In genomic region chr14:78967111-78967809, GRCh38 we compare ENCODE assay signal across 25 cellular contexts.
A peak's percentile ranks its signal among the peaks of the same experiment; 100 is the strongest.
DNase-seq lines count a peak whose midpoint lies in the region; ATAC-seq, FAIRE-seq and TF ChIP-seq lines count a peak whose summit lies in the region.
"Had no signal": no experiment of that assay in that cellular context is flagged by ENCODE, and none has a peak within 500 bp of the region (broad histone marks: within the 10 kb centered on the region; RNA-seq: fewer than 3 reads in every experiment).

No MANE protein-coding gene starts in this region.

- H3K4me1 ChIP-seq in endothelial cell of umbilical vein (ENCODE audit: control insufficient read depth, extremely low read depth, insufficient read depth, low read length): peaks cover 33% of the 10 kb centered on the region
- H3K4me1 ChIP-seq: left ventricle myocardium inferior, vagina had no signal

- DNase-seq in EH (ENCODE audit: low read depth) (peak; percentile 92), RPMI7951 (ENCODE audit: low read depth) (peak; percentile 14), endothelial cell of umbilical vein (ENCODE audit: low read depth, low spot score) (peak; percentile 56), pulmonary artery endothelial cell (ENCODE audit: low read depth, low spot score) (peak; percentile 32), Right ventricle myocardium inferior (ENCODE audit: missing footprints) (no peak)
- DNase-seq in activated CD8-positive, alpha-beta memory T cell treated with anti-CD3 and anti-CD28 coated beads for 24 hours: no peak
- no peak for DNase-seq in naive thymus-derived CD8-positive, alpha-beta T cell
- DNase-seq: activated CD4-positive, alpha-beta T cell treated with anti-CD3 and anti-CD28 coated beads, Interleukin-2, amount 10 ng/mL, durations not matched to agents 7 days and 5 days; activated gamma-delta T cell treated with Interleukin-2 at 50 U/mL for 16 hours; aorta; cortex of kidney; GF-D8; left ventricle myocardium inferior; MM.1S; NCI-H187 treated with DMSO at 0.1 percent for 48 hours; NK-92 treated with Interleukin-12 subunit alpha and Interleukin-12 subunit beta, amount 100 ng/mL, for 24 hours; sigmoid colon; substantia nigra had no signal

- no peaks in the 10 kb centered on the region for H3K9me3 ChIP-seq in endothelial cell of umbilical vein (replicated peaks; ENCODE audit: control insufficient read depth, insufficient read depth, low read length)
- H3K9me3 ChIP-seq: BLaER1, left ventricle myocardium inferior, sigmoid colon, vagina had no signal

- no peaks in the 10 kb centered on the region for H4K20me1 ChIP-seq in endothelial cell of umbilical vein (replicated peaks; ENCODE audit: control insufficient read depth, extremely low read depth, insufficient read depth, low read length)
- H4K20me1 ChIP-seq: BLaER1 had no signal

- H3K79me2 ChIP-seq in endothelial cell of umbilical vein (ENCODE audit: control insufficient read depth, insufficient read depth, low read length): no peaks in the 10 kb centered on the region

- H3K27me3 ChIP-seq in endothelial cell of umbilical vein (ENCODE audit: control insufficient read depth in 2 of 2, insufficient read depth in 2 of 2, low read length in 2 of 2): no peaks in the 10 kb centered on the region
- H3K27me3 ChIP-seq: BLaER1, sigmoid colon, vagina had no signal

- no peaks in the 10 kb centered on the region for H3K36me3 Mint-ChIP-seq in naive thymus-derived CD8-positive, alpha-beta T cell

- POLR2A ChIA-PET in endothelial cell of umbilical vein (lab: Charles Lee): no interaction called here
- POLR2A ChIA-PET in naive thymus-derived CD8-positive, alpha-beta T cell (lab: Charles Lee): no interaction called here

- peaks cover 0 to 2% (median 0%) of the 10 kb centered on the region in 9 donors for H3K9me3 Mint-ChIP-seq in naive thymus-derived CD8-positive, alpha-beta T cell
- H3K9me3 Mint-ChIP-seq: activated CD4-positive, alpha-beta T cell treated with anti-CD3 and anti-CD28 coated beads, Interleukin-2, amount 10 ng/mL, durations not matched to agents 7 days and 5 days had no signal

- no peak for TF ChIP-seq CTCF in endothelial cell of umbilical vein (IDR thresholded peaks at IDR 0.05; ENCODE audit: extremely low read depth in 1 of 2, insufficient read depth in 1 of 2, low read depth in 1 of 2, low read length in 2 of 2)

- no peak overlapping the region for H3K4me3 ChIP-seq in endothelial cell of umbilical vein (replicated peaks in 1 of 3; ENCODE audit: insufficient read depth in 1 of 3, low read depth in 1 of 3, low read length in 3 of 3)
- H3K4me3 ChIP-seq: BLaER1, left ventricle myocardium inferior, sigmoid colon, vagina had no signal

- TF ChIP-seq POLR2A in endothelial cell of umbilical vein (IDR thresholded peaks at IDR 0.05; ENCODE audit: low read depth, low read length): no peak

- H3K9ac ChIP-seq in endothelial cell of umbilical vein (replicated peaks; ENCODE audit: extremely low read depth, insufficient read depth, low read length): peak overlapping the region; percentile 8
- H3K9ac ChIP-seq: BLaER1 had no signal

- peak overlapping the region; percentile 60 for H3K27ac ChIP-seq in endothelial cell of umbilical vein (ENCODE audit: insufficient read depth, low read depth, low read length)
- H3K27ac ChIP-seq: BLaER1, epithelial cell of prostate, left ventricle myocardium inferior, RWPE1, sigmoid colon, vagina had no signal

- peaks cover 3 to 28% (median 11%) of the 10 kb centered on the region in 5 donors for H3K27me3 Mint-ChIP-seq in naive thymus-derived CD8-positive, alpha-beta T cell

- peak overlapping the region; percentile 26 for H2AFZ ChIP-seq in endothelial cell of umbilical vein (ENCODE audit: low read depth, low read length)

- CTCF ChIA-PET in endothelial cell of umbilical vein (lab: Charles Lee): interaction anchor here (1.1 to 3.2 kb wide), 7 partner anchors 8 to 1896 kb away, joined by 3 to 18 read pairs (median 8); no protein-coding TSS in a partner anchor

- no peaks in the 10 kb centered on the region for H3K4me1 Mint-ChIP-seq in naive thymus-derived CD8-positive, alpha-beta T cell
- H3K4me1 Mint-ChIP-seq: activated CD4-positive, alpha-beta T cell treated with anti-CD3 and anti-CD28 coated beads, Interleukin-2, amount 10 ng/mL, durations not matched to agents 7 days and 5 days had no signal

- BruUV-seq in endothelial cell of umbilical vein (replicated peaks; lab: Mats Ljungman, UMichigan): TSS peak; percentile 8

- H3K27ac Mint-ChIP-seq in naive thymus-derived CD8-positive, alpha-beta T cell: no peak overlapping the region
- H3K27ac Mint-ChIP-seq: activated CD4-positive, alpha-beta T cell treated with anti-CD3 and anti-CD28 coated beads, Interleukin-2, amount 10 ng/mL, durations not matched to agents 7 days and 5 days had no signal

- no peaks in the 10 kb centered on the region for H3K36me3 ChIP-seq in endothelial cell of umbilical vein (ENCODE audit: control insufficient read depth in 2 of 2, extremely low read depth in 1 of 2, insufficient read depth in 2 of 2, low read length in 2 of 2)
- H3K36me3 ChIP-seq: BLaER1, left ventricle myocardium inferior, sigmoid colon, vagina had no signal

- peak overlapping the region; percentile 64 for H3K4me2 ChIP-seq in endothelial cell of umbilical vein (ENCODE audit: insufficient read depth, low read length)
- H3K4me2 ChIP-seq: BLaER1 had no signal

- no peaks in the 10 kb centered on the region for H3K9me1 ChIP-seq in endothelial cell of umbilical vein (replicated peaks; ENCODE audit: control insufficient read depth, extremely low read depth, insufficient read depth, low read length)

- FAIRE-seq in endothelial cell of umbilical vein (lab: Jason Lieb, UNC): peak; percentile 46
- FAIRE-seq: D721Med, GM12892 had no signal

- dilution Hi-C loops in endothelial cell of umbilical vein (cut with MboI; ENCODE audit: extremely low pct_ligation_motif_present, low sequenced_read_pairs): no loop called here

- ATAC-seq in GM19463 (IDR thresholded peaks at IDR 0.05; ENCODE audit: unreplicated experiment): no peak
- no peak for ATAC-seq in naive thymus-derived CD8-positive, alpha-beta T cell
- ATAC-seq in Right ventricle myocardium inferior: no peak

- H3K4me3 Mint-ChIP-seq in naive thymus-derived CD8-positive, alpha-beta T cell: no peak overlapping the region
- H3K4me3 Mint-ChIP-seq: activated CD4-positive, alpha-beta T cell treated with anti-CD3 and anti-CD28 coated beads, Interleukin-2, amount 10 ng/mL, durations not matched to agents 7 days and 5 days had no signal

- intact Hi-C loops in endothelial cell of umbilical vein (cut with micrococcal nuclease): loop anchor here (1.0 to 10.0 kb wide), 5 partner anchors 8 to 408 kb away; no protein-coding TSS in a partner anchor
- intact Hi-C loops in Right ventricle myocardium inferior (cut with DNase I): no loop called here

TF ChIP-seq in endothelial cell of umbilical vein, 7 proteins besides CTCF, POLR2A, EP300 and RAD21:
- peak; percentile 64 for TF ChIP-seq POLR2AphosphoS5 (IDR thresholded peaks at IDR 0.05; ENCODE audit: insufficient read depth, low read depth, low read length)
- peak; percentile 90 for TF ChIP-seq FOS (IDR thresholded peaks at IDR 0.05; ENCODE audit: borderline replicate concordance, insufficient read depth, low read length)
- peak; percentile 87 for TF ChIP-seq GATA2 (IDR thresholded peaks at IDR 0.05; ENCODE audit: insufficient read depth, insufficient read length, low read depth, low read length)
- TF ChIP-seq JUN (IDR thresholded peaks at IDR 0.05; ENCODE audit: borderline replicate concordance, insufficient read depth, insufficient read length, low read depth): peak; percentile 42
- no peak for TF ChIP-seq EZH2 (IDR thresholded peaks at IDR 0.05; ENCODE audit: borderline replicate concordance, low read depth, low read length, severe bottlenecking)

Comparison
In these comparisons a context has a peak if more than half of its experiments do, and no peak if none do; other contexts are left out.
1. DNase-seq: peak in EH (single experiment), RPMI7951 (single experiment), endothelial cell of umbilical vein (single experiment) and pulmonary artery endothelial cell (single experiment); none in activated CD8-positive, alpha-beta memory T cell treated with anti-CD3 and anti-CD28 coated beads for 24 hours (single experiment), naive thymus-derived CD8-positive, alpha-beta T cell (0 of 10) and Right ventricle myocardium inferior (single experiment).